Comparison of ENCODE assay signal across 1 cellular context in the genomic region with DNA sequence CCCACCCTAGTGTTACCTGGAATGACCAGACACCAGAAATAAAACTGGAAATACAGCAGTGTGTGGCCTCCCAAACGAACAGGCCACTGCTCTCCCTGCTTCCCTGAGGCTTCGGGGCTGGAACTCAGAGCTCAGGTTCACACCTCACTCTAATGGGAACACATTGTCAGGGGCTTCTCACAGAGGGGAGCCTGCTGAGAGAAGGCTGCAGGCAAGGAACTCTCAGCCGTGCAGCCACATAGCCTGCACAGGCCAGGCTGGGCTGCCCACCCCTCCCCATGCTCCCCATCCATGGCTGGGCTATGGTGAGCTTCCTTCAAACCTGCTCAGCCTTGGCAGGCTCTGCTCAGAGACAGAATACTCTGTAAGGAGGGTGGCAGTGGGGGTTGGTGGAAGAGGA.
TF ChIP-seq lines count a peak whose summit lies in the region.

No MANE protein-coding gene starts in this region.

TF ChIP-seq in GM23338, 12 proteins besides CTCF, POLR2A, EP300 and RAD21:
- TF ChIP-seq, protein P1, sequence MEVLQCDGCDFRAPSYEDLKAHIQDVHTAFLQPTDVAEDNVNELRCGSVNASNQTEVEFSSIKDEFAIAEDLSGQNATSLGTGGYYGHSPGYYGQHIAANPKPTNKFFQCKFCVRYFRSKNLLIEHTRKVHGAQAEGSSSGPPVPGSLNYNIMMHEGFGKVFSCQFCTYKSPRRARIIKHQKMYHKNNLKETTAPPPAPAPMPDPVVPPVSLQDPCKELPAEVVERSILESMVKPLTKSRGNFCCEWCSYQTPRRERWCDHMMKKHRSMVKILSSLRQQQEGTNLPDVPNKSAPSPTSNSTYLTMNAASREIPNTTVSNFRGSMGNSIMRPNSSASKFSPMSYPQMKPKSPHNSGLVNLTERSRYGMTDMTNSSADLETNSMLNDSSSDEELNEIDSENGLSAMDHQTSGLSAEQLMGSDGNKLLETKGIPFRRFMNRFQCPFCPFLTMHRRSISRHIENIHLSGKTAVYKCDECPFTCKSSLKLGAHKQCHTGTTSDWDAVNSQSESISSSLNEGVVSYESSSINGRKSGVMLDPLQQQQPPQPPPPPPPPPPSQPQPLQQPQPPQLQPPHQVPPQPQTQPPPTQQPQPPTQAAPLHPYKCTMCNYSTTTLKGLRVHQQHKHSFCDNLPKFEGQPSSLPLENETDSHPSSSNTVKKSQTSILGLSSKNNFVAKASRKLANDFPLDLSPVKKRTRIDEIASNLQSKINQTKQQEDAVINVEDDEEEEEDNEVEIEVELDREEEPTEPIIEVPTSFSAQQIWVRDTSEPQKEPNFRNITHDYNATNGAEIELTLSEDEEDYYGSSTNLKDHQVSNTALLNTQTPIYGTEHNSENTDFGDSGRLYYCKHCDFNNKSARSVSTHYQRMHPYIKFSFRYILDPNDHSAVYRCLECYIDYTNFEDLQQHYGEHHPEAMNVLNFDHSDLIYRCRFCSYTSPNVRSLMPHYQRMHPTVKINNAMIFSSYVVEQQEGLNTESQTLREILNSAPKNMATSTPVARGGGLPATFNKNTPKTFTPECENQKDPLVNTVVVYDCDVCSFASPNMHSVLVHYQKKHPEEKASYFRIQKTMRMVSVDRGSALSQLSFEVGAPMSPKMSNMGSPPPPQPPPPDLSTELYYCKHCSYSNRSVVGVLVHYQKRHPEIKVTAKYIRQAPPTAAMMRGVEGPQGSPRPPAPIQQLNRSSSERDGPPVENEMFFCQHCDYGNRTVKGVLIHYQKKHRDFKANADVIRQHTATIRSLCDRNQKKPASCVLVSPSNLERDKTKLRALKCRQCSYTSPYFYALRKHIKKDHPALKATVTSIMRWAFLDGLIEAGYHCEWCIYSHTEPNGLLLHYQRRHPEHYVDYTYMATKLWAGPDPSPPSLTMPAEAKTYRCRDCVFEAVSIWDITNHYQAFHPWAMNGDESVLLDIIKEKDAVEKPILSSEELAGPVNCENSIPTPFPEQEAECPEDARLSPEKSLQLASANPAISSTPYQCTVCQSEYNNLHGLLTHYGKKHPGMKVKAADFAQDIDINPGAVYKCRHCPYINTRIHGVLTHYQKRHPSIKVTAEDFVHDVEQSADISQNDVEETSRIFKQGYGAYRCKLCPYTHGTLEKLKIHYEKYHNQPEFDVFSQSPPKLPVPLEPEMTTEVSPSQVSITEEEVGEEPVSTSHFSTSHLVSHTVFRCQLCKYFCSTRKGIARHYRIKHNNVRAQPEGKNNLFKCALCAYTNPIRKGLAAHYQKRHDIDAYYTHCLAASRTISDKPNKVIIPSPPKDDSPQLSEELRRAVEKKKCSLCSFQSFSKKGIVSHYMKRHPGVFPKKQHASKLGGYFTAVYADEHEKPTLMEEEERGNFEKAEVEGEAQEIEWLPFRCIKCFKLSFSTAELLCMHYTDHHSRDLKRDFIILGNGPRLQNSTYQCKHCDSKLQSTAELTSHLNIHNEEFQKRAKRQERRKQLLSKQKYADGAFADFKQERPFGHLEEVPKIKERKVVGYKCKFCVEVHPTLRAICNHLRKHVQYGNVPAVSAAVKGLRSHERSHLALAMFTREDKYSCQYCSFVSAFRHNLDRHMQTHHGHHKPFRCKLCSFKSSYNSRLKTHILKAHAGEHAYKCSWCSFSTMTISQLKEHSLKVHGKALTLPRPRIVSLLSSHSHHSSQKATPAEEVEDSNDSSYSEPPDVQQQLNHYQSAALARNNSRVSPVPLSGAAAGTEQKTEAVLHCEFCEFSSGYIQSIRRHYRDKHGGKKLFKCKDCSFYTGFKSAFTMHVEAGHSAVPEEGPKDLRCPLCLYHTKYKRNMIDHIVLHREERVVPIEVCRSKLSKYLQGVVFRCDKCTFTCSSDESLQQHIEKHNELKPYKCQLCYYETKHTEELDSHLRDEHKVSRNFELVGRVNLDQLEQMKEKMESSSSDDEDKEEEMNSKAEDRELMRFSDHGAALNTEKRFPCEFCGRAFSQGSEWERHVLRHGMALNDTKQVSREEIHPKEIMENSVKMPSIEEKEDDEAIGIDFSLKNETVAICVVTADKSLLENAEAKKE (CRISPR knock-in tag; IDR thresholded peaks at IDR 0.05) = no peak
- TF ChIP-seq ZNF331 (CRISPR knock-in tag; IDR thresholded peaks at IDR 0.05; ENCODE audit: low read depth) (no peak), EZH2phosphoT487 (IDR thresholded peaks at IDR 0.05; ENCODE audit: unreplicated experiment) (no peak), POLR2AphosphoS5 (IDR thresholded peaks at IDR 0.05; ENCODE audit: low read depth) (no peak), CREB1 (CRISPR knock-in tag; IDR thresholded peaks at IDR 0.05; ENCODE audit: low read depth) (no peak), STAT1 (IDR thresholded peaks at IDR 0.05; ENCODE audit: unreplicated experiment) (no peak), NANOG (IDR thresholded peaks at IDR 0.05; ENCODE audit: borderline replicate concordance) (no peak)
- TF ChIP-seq, protein P2, sequence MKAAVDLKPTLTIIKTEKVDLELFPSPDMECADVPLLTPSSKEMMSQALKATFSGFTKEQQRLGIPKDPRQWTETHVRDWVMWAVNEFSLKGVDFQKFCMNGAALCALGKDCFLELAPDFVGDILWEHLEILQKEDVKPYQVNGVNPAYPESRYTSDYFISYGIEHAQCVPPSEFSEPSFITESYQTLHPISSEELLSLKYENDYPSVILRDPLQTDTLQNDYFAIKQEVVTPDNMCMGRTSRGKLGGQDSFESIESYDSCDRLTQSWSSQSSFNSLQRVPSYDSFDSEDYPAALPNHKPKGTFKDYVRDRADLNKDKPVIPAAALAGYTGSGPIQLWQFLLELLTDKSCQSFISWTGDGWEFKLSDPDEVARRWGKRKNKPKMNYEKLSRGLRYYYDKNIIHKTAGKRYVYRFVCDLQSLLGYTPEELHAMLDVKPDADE (IDR thresholded peaks at IDR 0.05) = no peak
TF ChIP-seq in GM23338: peak in this region for 0.
